Comparison of ENCODE assay signal across 29 cellular contexts in genomic region chr1:4062992-4063391, GRCh38.
"Had no signal": no experiment of that assay in that cellular context is flagged by ENCODE, and none has a peak within 500 bp of the region (broad histone marks: within the 10 kb centered on the region; RNA-seq: fewer than 3 reads in every experiment).

No MANE protein-coding gene starts in this region.

- ATAC-seq: activated CD4-positive, alpha-beta T cell treated with anti-CD3 and anti-CD28 coated beads for 36 hours; activated CD4-positive, CD25-positive, alpha-beta regulatory T cell treated with anti-CD3 and anti-CD28 coated beads, Interleukin-2, amount 50 U/mL, for 24 hours; activated CD8-positive, alpha-beta T cell treated with anti-CD3 and anti-CD28 coated beads, Interleukin-2, amount 10 ng/mL, durations not matched to agents 7 days and 5 days; body of pancreas had no signal

- H3K4me3 ChIP-seq: body of pancreas, breast epithelium, K562, Peyer's patch, SJSA1 had no signal

- H3K36me3 Mint-ChIP-seq: activated naive CD4-positive, alpha-beta T cell treated with anti-CD3 and anti-CD28 coated beads, Interleukin-2, amount 50 U/mL, for 24 hours; activated naive CD8-positive, alpha-beta T cell treated with anti-CD3 and anti-CD28 coated beads, Interleukin-2, amount 10 ng/mL, durations not matched to agents 7 days and 5 days had no signal

- H3K9me3 ChIP-seq: body of pancreas, breast epithelium, SK-N-SH had no signal

- H3K4me1 ChIP-seq: body of pancreas, breast epithelium, Peyer's patch, SJSA1 had no signal

- H3K27me3 ChIP-seq: body of pancreas, breast epithelium, Peyer's patch, SJSA1 had no signal

- H3K4me1 Mint-ChIP-seq: activated CD4-positive, alpha-beta T cell treated with anti-CD3 and anti-CD28 coated beads for 36 hours; activated CD4-positive, alpha-beta T cell treated with anti-CD3 and anti-CD28 coated beads, Interleukin-2, amount 10 ng/mL, durations not matched to agents 7 days and 5 days; activated naive CD4-positive, alpha-beta T cell treated with anti-CD3 and anti-CD28 coated beads, Interleukin-2, amount 50 U/mL, for 24 hours; activated naive CD8-positive, alpha-beta T cell treated with anti-CD3 and anti-CD28 coated beads, Interleukin-2, amount 10 ng/mL, durations not matched to agents 7 days and 5 days had no signal

- H3K27me3 Mint-ChIP-seq: activated CD4-positive, alpha-beta T cell treated with anti-CD3 and anti-CD28 coated beads for 36 hours; activated CD4-positive, alpha-beta T cell treated with anti-CD3 and anti-CD28 coated beads, Interleukin-2, amount 10 ng/mL, durations not matched to agents 7 days and 5 days; activated naive CD4-positive, alpha-beta T cell treated with anti-CD3 and anti-CD28 coated beads, Interleukin-2, amount 50 U/mL, for 24 hours; activated naive CD8-positive, alpha-beta T cell treated with anti-CD3 and anti-CD28 coated beads, Interleukin-2, amount 10 ng/mL, durations not matched to agents 7 days and 5 days; activated T-cell treated with anti-CD3 and anti-CD28 coated beads, Interleukin-2, amount 50 U/mL, for 24 hours had no signal

- DNase-seq: activated CD4-positive, alpha-beta T cell treated with anti-CD3 and anti-CD28 coated beads for 36 hours; activated CD4-positive, alpha-beta T cell treated with anti-CD3 and anti-CD28 coated beads, Interleukin-2, amount 10 ng/mL, durations not matched to agents 7 days and 5 days; activated CD4-positive, alpha-beta T cell treated with anti-CD3 and anti-CD28 coated beads, Interleukin-2, amount 50 U/mL, for 48 hours; activated CD8-positive, alpha-beta T cell treated with anti-CD3 and anti-CD28 coated beads, Interleukin-2, amount 10 ng/mL, durations not matched to agents 7 days and 5 days; activated gamma-delta T cell; activated naive CD4-positive, alpha-beta T cell treated with Interleukin-2 at 50 U/mL for 16 hours; activated naive CD8-positive, alpha-beta T cell treated with anti-CD3 and anti-CD28 coated beads, Interleukin-2, amount 10 ng/mL, durations not matched to agents 7 days and 5 days; activated T-cell treated with anti-CD3 and anti-CD28 coated beads, Interleukin-2, amount 50 U/mL, for 24 hours; amygdala; body of pancreas; NCI-H1092 treated with DMSO at 0.1 percent for 48 hours; NCI-H1417; NCI-H146; NCI-H187 treated with DMSO at 0.1 percent for 48 hours; NCI-H2081; NCI-H345; NCI-H524 treated with DMSO at 0.1 percent for 48 hours; RPMI8226; SHP77 treated with DMSO at 0.1 percent for 48 hours; SK-N-SH had no signal

- H3K36me3 ChIP-seq: breast epithelium, Peyer's patch, SJSA1 had no signal

- H3K27ac ChIP-seq: body of pancreas, breast epithelium, Peyer's patch, SJSA1 had no signal

- H3K4me3 Mint-ChIP-seq: activated CD4-positive, alpha-beta T cell treated with anti-CD3 and anti-CD28 coated beads for 36 hours; activated CD4-positive, alpha-beta T cell treated with anti-CD3 and anti-CD28 coated beads, Interleukin-2, amount 10 ng/mL, durations not matched to agents 7 days and 5 days; activated CD8-positive, alpha-beta T cell treated with anti-CD3 and anti-CD28 coated beads, Interleukin-2, amount 10 ng/mL, durations not matched to agents 7 days and 5 days; activated naive CD4-positive, alpha-beta T cell treated with anti-CD3 and anti-CD28 coated beads, Interleukin-2, amount 50 U/mL, for 24 hours; activated naive CD8-positive, alpha-beta T cell treated with anti-CD3 and anti-CD28 coated beads, Interleukin-2, amount 10 ng/mL, durations not matched to agents 7 days and 5 days; activated T-cell treated with anti-CD3 and anti-CD28 coated beads, Interleukin-2, amount 50 U/mL, for 24 hours; T-helper 1 cell treated with Interleukin-12 subunit alpha and Interleukin-12 subunit beta and Interleukin-4 antibody, amounts not matched to agents 30 μg/mL and 1 μg/mL, for 36 hours; T-helper 2 cell treated with Interferon-gamma antibody and Interleukin-4, amounts not matched to agents 5 μg/mL and 100 μg/mL, for 36 hours had no signal

- H3K27ac Mint-ChIP-seq: activated CD4-positive, alpha-beta T cell treated with anti-CD3 and anti-CD28 coated beads for 36 hours; activated CD4-positive, alpha-beta T cell treated with anti-CD3 and anti-CD28 coated beads, Interleukin-2, amount 10 ng/mL, durations not matched to agents 7 days and 5 days; activated CD8-positive, alpha-beta T cell treated with anti-CD3 and anti-CD28 coated beads, Interleukin-2, amount 10 ng/mL, durations not matched to agents 7 days and 5 days; activated naive CD4-positive, alpha-beta T cell treated with anti-CD3 and anti-CD28 coated beads, Interleukin-2, amount 50 U/mL, for 24 hours; activated naive CD8-positive, alpha-beta T cell treated with anti-CD3 and anti-CD28 coated beads, Interleukin-2, amount 10 ng/mL, durations not matched to agents 7 days and 5 days; activated T-cell treated with anti-CD3 and anti-CD28 coated beads, Interleukin-2, amount 50 U/mL, for 24 hours; activated T-helper 2 cell treated with anti-CD3 and anti-CD28 coated beads, Interferon-gamma antibody, Interleukin-2, Interleukin-4, amounts not matched to agents 10 μg/mL and 5 μg/mL and 100 μg/mL, durations not matched to agents 14 hours and 24 hours and 36 hours; T-helper 1 cell treated with Interleukin-12 subunit alpha and Interleukin-12 subunit beta and Interleukin-4 antibody, amounts not matched to agents 30 μg/mL and 1 μg/mL, for 36 hours; T-helper 2 cell treated with Interferon-gamma antibody and Interleukin-4, amounts not matched to agents 5 μg/mL and 100 μg/mL, for 36 hours had no signal

- H3K9me3 Mint-ChIP-seq: activated CD4-positive, alpha-beta T cell treated with anti-CD3 and anti-CD28 coated beads, Interleukin-2, amount 10 ng/mL, durations not matched to agents 7 days and 5 days; activated naive CD4-positive, alpha-beta T cell treated with anti-CD3 and anti-CD28 coated beads, Interleukin-2, amount 50 U/mL, for 24 hours; activated naive CD8-positive, alpha-beta T cell treated with anti-CD3 and anti-CD28 coated beads, Interleukin-2, amount 10 ng/mL, durations not matched to agents 7 days and 5 days; activated T-cell treated with anti-CD3 and anti-CD28 coated beads, Interleukin-2, amount 50 U/mL, for 24 hours; activated T-helper 2 cell treated with anti-CD3 and anti-CD28 coated beads, Interferon-gamma antibody, Interleukin-2, Interleukin-4, amounts not matched to agents 10 μg/mL and 5 μg/mL and 100 μg/mL, durations not matched to agents 14 hours and 24 hours and 36 hours; T-helper 1 cell treated with Interleukin-12 subunit alpha and Interleukin-12 subunit beta and Interleukin-4 antibody, amounts not matched to agents 30 μg/mL and 1 μg/mL, for 36 hours; T-helper 2 cell treated with Interferon-gamma antibody and Interleukin-4, amounts not matched to agents 5 μg/mL and 100 μg/mL, for 36 hours had no signal
